1 cellular context compared by ENCODE assay signal in genomic region chr5:111997308-111998159, GRCh38.
A peak's percentile ranks its signal among the peaks of the same experiment; 100 is the strongest.
TF ChIP-seq lines count a peak whose summit lies in the region.

No MANE protein-coding gene starts in this region.

TF ChIP-seq in SK-N-SH treated with all-trans-retinoic acid at 6 μM for 48 hours, 23 proteins besides CTCF, POLR2A, EP300 and RAD21 (continued from another document):
- no peak for TF ChIP-seq CSRNP3 (CRISPR knock-in tag; IDR thresholded peaks at IDR 0.05)
- TF ChIP-seq ZNF70 (CRISPR knock-in tag; IDR thresholded peaks at IDR 0.05), result no peak
- TF ChIP-seq RARB (CRISPR knock-in tag; IDR thresholded peaks at IDR 0.05), result peak; percentile 28; the same call in 1 of the 2 replicates
- no peak for TF ChIP-seq SNAI2 (CRISPR knock-in tag; IDR thresholded peaks at IDR 0.05)
